Comparison of ENCODE assay signal across 8 cellular contexts in genomic region chr19:55165952-55166529, GRCh38. TPM values are rescaled to one million over a fixed set of nuclear protein-coding genes. Genes with fewer than 3 reads are reported as not detected.
A peak's percentile ranks its signal among the peaks of the same experiment; 100 is the strongest.
DNase-seq lines count a peak whose midpoint lies in the region; ATAC-seq and TF ChIP-seq lines count a peak whose summit lies in the region.

No MANE protein-coding gene starts in this region.

- peak overlapping the region; percentile 99 for H3K27ac Mint-ChIP-seq in GM23338

- H4K20me1 ChIP-seq in BLaER1 treated with 17β-estradiol and CSF1 and Interleukin-3, amounts not matched to agents 10 nM and 100 nM, result no peaks in the 10 kb centered on the region; a peak in 1 of 22 replicates
- no peaks in the 10 kb centered on the region for H4K20me1 ChIP-seq in GM23338 (replicated peaks; ENCODE audit: insufficient read depth)

- H3K9ac ChIP-seq in BLaER1 treated with 17β-estradiol and CSF1 and Interleukin-3, amounts not matched to agents 10 nM and 100 nM, result peak overlapping the region in 4 of 11 experiments; percentile 7 to 38 (median 25); a peak in 2 of 22 replicates

- H3K9me3 Mint-ChIP-seq in GM23338, result no peaks in the 10 kb centered on the region

- peak; percentile 98 for DNase-seq in GM23338 (ENCODE audit: low spot score)
- peak; percentile 91 to 95 for DNase-seq in NCI-H1930 (lab: John Stamatoyannopoulos, UW)
- peak in 3 of 5 experiments; percentile 45 to 74 (median 45) for DNase-seq in T-helper 2 cell
- peak; percentile 31 for DNase-seq in cerebellum (ENCODE audit: low spot score)
- peak; percentile 67 for DNase-seq in kidney glomerular epithelial cell (lab: John Stamatoyannopoulos, UW)
- peak; percentile 73 for DNase-seq in stimulated activated CD4-positive, alpha-beta T cell treated with anti-CD3 and anti-CD28 coated beads, Interleukin-1b, Interleukin-23, amount 100 ng/mL, for 48 hours
- no peak for DNase-seq in T1000 (lab: John Stamatoyannopoulos, UW)

- peak; percentile 83 for ATAC-seq in GM23338

- H2AFZ ChIP-seq in GM23338, result 0 out of 2 replicates have a peak overlapping the region, but pooled peaks have one; percentile 50

- no peaks in the 10 kb centered on the region for H3K36me3 Mint-ChIP-seq in GM23338 (ENCODE audit: low read depth)

- H3K4me3 ChIP-seq in BLaER1 treated with 17β-estradiol and CSF1 and Interleukin-3, amounts not matched to agents 10 nM and 100 nM, result peak overlapping the region; percentile 49 to 70 (median 62)
- H3K4me3 ChIP-seq in GM23338, result peak overlapping the region; percentile 58

- H3K36me3 ChIP-seq in BLaER1 treated with 17β-estradiol and CSF1 and Interleukin-3, amounts not matched to agents 10 nM and 100 nM, result no peaks in the 10 kb centered on the region
- no peaks in the 10 kb centered on the region for H3K36me3 ChIP-seq in GM23338 (ENCODE audit: insufficient read depth)

- H3K4me3 Mint-ChIP-seq in GM23338, result peak overlapping the region; percentile 85

- peak overlapping the region; percentile 84 to 93 (median 90) for H3K4me2 ChIP-seq in BLaER1 treated with 17β-estradiol and CSF1 and Interleukin-3, amounts not matched to agents 10 nM and 100 nM
- H3K4me2 ChIP-seq in GM23338, result peak overlapping the region; percentile 80

- H3K27me3 Mint-ChIP-seq in GM23338 (ENCODE audit: insufficient read depth, low read depth, poor library complexity), result peaks cover 31% of the 10 kb centered on the region

- peak overlapping the region in 1 of 11 experiments; percentile 10; a peak in 1 of 22 replicates for H3K27ac ChIP-seq in BLaER1 treated with 17β-estradiol and CSF1 and Interleukin-3, amounts not matched to agents 10 nM and 100 nM
- H3K27ac ChIP-seq in GM23338 (ENCODE audit: low read depth), result no peak overlapping the region

- peak; percentile 79 to 86 for TF ChIP-seq CTCF in GM23338 (conservative IDR thresholded peaks at IDR 0.05; ENCODE audit: low read depth in 2 of 2)

- no peaks in the 10 kb centered on the region for H3K9me2 ChIP-seq in GM23338 (ENCODE audit: insufficient read depth)

- 0 out of 2 replicates have a peak, but pooled peaks cover 3% of the 10 kb centered on the region for H3F3A ChIP-seq in GM23338 (replicated peaks; ENCODE audit: low read depth)

- H3K79me2 ChIP-seq in GM23338 (replicated peaks; ENCODE audit: insufficient read depth), result no peaks in the 10 kb centered on the region

- H3K9me3 ChIP-seq in BLaER1 treated with 17β-estradiol and CSF1 and Interleukin-3, amounts not matched to agents 10 nM and 100 nM (replicated peaks in 1 of 11), result no peaks in the 10 kb centered on the region

- H3K27me3 ChIP-seq in BLaER1 treated with 17β-estradiol and CSF1 and Interleukin-3, amounts not matched to agents 10 nM and 100 nM, result peaks cover 4 to 29% (median 14%) of the 10 kb centered on the region in 11 experiments; a peak in 19 of 22 replicates
- peaks cover 50% of the 10 kb centered on the region for H3K27me3 ChIP-seq in GM23338 (ENCODE audit: insufficient read depth)

- peaks cover 0 to 18% (median 15%) of the 10 kb centered on the region in 10 experiments; a peak in 15 of 20 replicates for H3K4me1 ChIP-seq in BLaER1 treated with 17β-estradiol and CSF1 and Interleukin-3, amounts not matched to agents 10 nM and 100 nM
- peaks cover 6% of the 10 kb centered on the region; the same call in 1 of the 2 replicates for H3K4me1 ChIP-seq in GM23338 (ENCODE audit: insufficient read depth)

- peaks cover 11% of the 10 kb centered on the region; the same call in 2 of the 3 replicates for H3K4me1 Mint-ChIP-seq in GM23338

TF ChIP-seq in GM23338, 12 proteins besides CTCF, POLR2A, EP300 and RAD21 (continues in another document):
- no peak for TF ChIP-seq NANOG (IDR thresholded peaks at IDR 0.05; ENCODE audit: borderline replicate concordance)
- TF ChIP-seq CREB1 (CRISPR knock-in tag; IDR thresholded peaks at IDR 0.05; ENCODE audit: low read depth), result peak; percentile 40
- TF ChIP-seq JUNB (IDR thresholded peaks at IDR 0.05; ENCODE audit: unreplicated experiment), result no peak
- TF ChIP-seq ZNF462 (CRISPR knock-in tag; IDR thresholded peaks at IDR 0.05), result no peak

RNA-seq across cellular contexts. Expression of gene DNAAF3, which starts 0.4 kb away (rescaled TPM):
- total RNA-seq in GM23338 (2014; rRNA removed; shearing (Covaris generic)), result 5.6 and 8.5 TPM in 2 replicates
- polyA plus RNA-seq in GM23338 (2016; fragmentation: Nextera tagmentation; extraction: Ambion mirVana), result 8.8 and 9.0 TPM in 2 replicates
- total RNA-seq in cerebellum, result 2.0 TPM

RNA-seq across cellular contexts. Expression of gene TNNI3, which starts 8.5 kb away (rescaled TPM):
- total RNA-seq in GM23338 (2014; rRNA removed; shearing (Covaris generic)), result 21.5 and 27.9 TPM in 2 replicates
- 150 and 153 TPM in 2 replicates for polyA plus RNA-seq in GM23338 (2016; fragmentation: Nextera tagmentation; extraction: Ambion mirVana)
- total RNA-seq in cerebellum, result 0.36 TPM

RNA-seq across cellular contexts. Expression of gene SYT5, which starts 14.0 kb away (rescaled TPM):
- total RNA-seq in GM23338 (2014; rRNA removed; shearing (Covaris generic)), result 0.54 and 2.1 TPM in 2 replicates
- 4.0 and 4.7 TPM in 2 replicates for polyA plus RNA-seq in GM23338 (2016; fragmentation: Nextera tagmentation; extraction: Ambion mirVana)
- 15.6 TPM for total RNA-seq in cerebellum

RNA-seq across cellular contexts. Expression of gene TNNT1, which starts 17.0 kb away (rescaled TPM):
- total RNA-seq in GM23338 (2014; rRNA removed; shearing (Covaris generic)), result 51.4 and 59.3 TPM in 2 replicates
- polyA plus RNA-seq in GM23338 (2016; fragmentation: Nextera tagmentation; extraction: Ambion mirVana), result 139 and 150 TPM in 2 replicates
- 1.00 TPM for total RNA-seq in cerebellum

RNA-seq across cellular contexts. Expression of gene PTPRH, which starts 43.3 kb away (rescaled TPM):
- 0.12 and 2.1 TPM in 2 replicates for total RNA-seq in GM23338 (2014; rRNA removed; shearing (Covaris generic))
- polyA plus RNA-seq in GM23338 (2016; fragmentation: Nextera tagmentation; extraction: Ambion mirVana), result 0.12 and 0.16 TPM in 2 replicates
- 0.73 TPM for total RNA-seq in cerebellum

Comparison
In these comparisons a context has a peak if more than half of its experiments do, and no peak if none do; other contexts are left out.
1. RNA of gene TNNI3, which starts 8.5 kb away (total RNA-seq): 21.5 to 27.9 TPM in GM23338; 0.36 TPM in cerebellum (single experiment); every median in the first group is over 10 times any median in the second.